Comparison of ENCODE assay signal across 38 cellular contexts in genomic region chr18:8974279-8974678, GRCh38.
"Had no signal": no experiment of that assay in that cellular context is flagged by ENCODE, and none has a peak within 500 bp of the region (broad histone marks: within the 10 kb centered on the region; RNA-seq: fewer than 3 reads in every experiment).

No MANE protein-coding gene starts in this region.

- H3K36me3 ChIP-seq: adrenal gland, colonic mucosa, gastrocnemius medialis, heart left ventricle, WERI-Rb-1 had no signal

- H3K9me3 Mint-ChIP-seq: activated naive CD4-positive, alpha-beta T cell treated with anti-CD3 and anti-CD28 coated beads, Interleukin-2, amount 50 U/mL, for 24 hours; activated T-helper 1 cell treated with anti-CD3 and anti-CD28 coated beads, Interleukin-12 subunit alpha, Interleukin-12 subunit beta, Interleukin-2, Interleukin-4 antibody, amounts not matched to agents 30 ng/mL and 10 ng/mL and 1 ng/mL, durations not matched to agents 14 hours and 24 hours and 36 hours; activated T-helper 2 cell treated with anti-CD3 and anti-CD28 coated beads, Interferon-gamma antibody, Interleukin-2, Interleukin-4, amounts not matched to agents 10 μg/mL and 5 μg/mL and 100 μg/mL, durations not matched to agents 14 hours and 24 hours and 36 hours; T-helper 2 cell treated with Interferon-gamma antibody and Interleukin-4, amounts not matched to agents 5 μg/mL and 100 μg/mL, for 36 hours had no signal

- H3K4me1 Mint-ChIP-seq: activated CD8-positive, alpha-beta memory T cell treated with anti-CD3 and anti-CD28 coated beads, Interleukin-2, amount 10 ng/mL, durations not matched to agents 7 days and 5 days; activated naive CD4-positive, alpha-beta T cell treated with anti-CD3 and anti-CD28 coated beads, Interleukin-2, amount 50 U/mL, for 24 hours; activated naive CD8-positive, alpha-beta T cell treated with anti-CD3 and anti-CD28 coated beads for 36 hours had no signal

- DNase-seq: activated B cell treated with CpG ODN at 0.5 μM for 24 hours; activated CD4-positive, alpha-beta T cell treated with anti-CD3 and anti-CD28 coated beads for 48 hours; activated CD4-positive, alpha-beta T cell treated with anti-CD3 and anti-CD28 coated beads, Interleukin-2, amount 50 U/mL, for 1 hour; activated CD4-positive, alpha-beta T cell treated with anti-CD3 and anti-CD28 coated beads, Interleukin-2, amount 50 U/mL, for 48 hours; activated CD8-positive, alpha-beta memory T cell treated with anti-CD3 and anti-CD28 coated beads, Interleukin-2, amount 10 ng/mL, durations not matched to agents 7 days and 5 days; activated CD8-positive, alpha-beta memory T cell treated with anti-CD3 and anti-CD28 coated beads, Interleukin-2, amount 50 U/mL, for 4 hours; activated CD8-positive, alpha-beta T cell treated with anti-CD3 and anti-CD28 coated beads for 36 hours; activated effector memory CD4-positive, alpha-beta T cell treated with anti-CD3 and anti-CD28 coated beads, Interleukin-2, amount 50 U/mL, for 16 hours; activated naive CD4-positive, alpha-beta T cell treated with anti-CD3 and anti-CD28 coated beads for 36 hours; activated naive CD8-positive, alpha-beta T cell treated with anti-CD3 and anti-CD28 coated beads for 36 hours; activated naive CD8-positive, alpha-beta T cell treated with anti-CD3 and anti-CD28 coated beads, Interleukin-2, amount 50 U/mL, for 24 hours; activated T-cell treated with anti-CD3 and anti-CD28 coated beads, Interleukin-2, amount 50 U/mL, for 1 hour; activated T-cell treated with anti-CD3 and anti-CD28 coated beads, Interleukin-2, amount 50 U/mL, for 48 hours; adrenal gland; amygdala; aorta; body of pancreas; caudate nucleus; cerebellar nuclear complex; colonic mucosa; dorsolateral prefrontal cortex; effector memory CD4-positive, alpha-beta T cell; endodermal cell; foreskin keratinocyte; gastrocnemius medialis; glutamatergic neuron; heart left ventricle; T-helper 1 cell; T-helper 17 cell; T1000; WERI-Rb-1 had no signal

- H3K36me3 Mint-ChIP-seq: activated CD8-positive, alpha-beta memory T cell treated with anti-CD3 and anti-CD28 coated beads, Interleukin-2, amount 10 ng/mL, durations not matched to agents 7 days and 5 days; activated naive CD4-positive, alpha-beta T cell treated with anti-CD3 and anti-CD28 coated beads, Interleukin-2, amount 50 U/mL, for 24 hours; activated naive CD8-positive, alpha-beta T cell treated with anti-CD3 and anti-CD28 coated beads for 36 hours had no signal

- H3K27ac ChIP-seq: adrenal gland, body of pancreas, colonic mucosa, dorsolateral prefrontal cortex, foreskin keratinocyte, gastrocnemius medialis, WERI-Rb-1 had no signal

- H3K9me3 ChIP-seq: adrenal gland, body of pancreas, colonic mucosa, gastrocnemius medialis had no signal

- H3K4me1 ChIP-seq: adrenal gland, body of pancreas, colonic mucosa, foreskin keratinocyte, gastrocnemius medialis, heart left ventricle had no signal

- H3K27me3 ChIP-seq: adrenal gland, body of pancreas, colonic mucosa, dorsolateral prefrontal cortex, foreskin keratinocyte, heart left ventricle had no signal

- H3K4me3 ChIP-seq: adrenal gland, body of pancreas, colonic mucosa, dorsolateral prefrontal cortex, gastrocnemius medialis, heart left ventricle had no signal

- H3K27ac Mint-ChIP-seq: activated B cell treated with CpG ODN at 0.5 μM for 24 hours; activated CD8-positive, alpha-beta memory T cell treated with anti-CD3 and anti-CD28 coated beads, Interleukin-2, amount 10 ng/mL, durations not matched to agents 7 days and 5 days; activated CD8-positive, alpha-beta T cell treated with anti-CD3 and anti-CD28 coated beads for 36 hours; activated naive CD4-positive, alpha-beta T cell treated with anti-CD3 and anti-CD28 coated beads for 36 hours; activated naive CD4-positive, alpha-beta T cell treated with anti-CD3 and anti-CD28 coated beads, Interleukin-2, amount 50 U/mL, for 24 hours; activated naive CD8-positive, alpha-beta T cell treated with anti-CD3 and anti-CD28 coated beads for 36 hours; activated naive CD8-positive, alpha-beta T cell treated with anti-CD3 and anti-CD28 coated beads, Interleukin-2, amount 50 U/mL, for 24 hours; activated T-helper 1 cell treated with anti-CD3 and anti-CD28 coated beads, Interleukin-12 subunit alpha, Interleukin-12 subunit beta, Interleukin-2, Interleukin-4 antibody, amounts not matched to agents 30 ng/mL and 10 ng/mL and 1 ng/mL, durations not matched to agents 14 hours and 24 hours and 36 hours; activated T-helper 2 cell treated with anti-CD3 and anti-CD28 coated beads, Interferon-gamma antibody, Interleukin-2, Interleukin-4, amounts not matched to agents 10 μg/mL and 5 μg/mL and 100 μg/mL, durations not matched to agents 14 hours and 24 hours and 36 hours; dendritic cell treated with granulocyte-macrophage colony-stimulating factor and Interleukin-4, amounts not matched to agents 40 ng/mL and 50 ng/mL, for 4 days; endodermal cell; T-helper 17 cell; T-helper 2 cell treated with Interferon-gamma antibody and Interleukin-4, amounts not matched to agents 5 μg/mL and 100 μg/mL, for 36 hours had no signal

- H3K4me3 Mint-ChIP-seq: activated B cell treated with CpG ODN at 0.5 μM for 24 hours; activated CD8-positive, alpha-beta memory T cell treated with anti-CD3 and anti-CD28 coated beads, Interleukin-2, amount 10 ng/mL, durations not matched to agents 7 days and 5 days; activated CD8-positive, alpha-beta T cell treated with anti-CD3 and anti-CD28 coated beads for 36 hours; activated naive CD4-positive, alpha-beta T cell treated with anti-CD3 and anti-CD28 coated beads for 36 hours; activated naive CD4-positive, alpha-beta T cell treated with anti-CD3 and anti-CD28 coated beads, Interleukin-2, amount 50 U/mL, for 24 hours; activated naive CD8-positive, alpha-beta T cell treated with anti-CD3 and anti-CD28 coated beads for 36 hours; activated naive CD8-positive, alpha-beta T cell treated with anti-CD3 and anti-CD28 coated beads, Interleukin-2, amount 50 U/mL, for 24 hours; activated T-helper 1 cell treated with anti-CD3 and anti-CD28 coated beads, Interleukin-12 subunit alpha, Interleukin-12 subunit beta, Interleukin-2, Interleukin-4 antibody, amounts not matched to agents 30 ng/mL and 10 ng/mL and 1 ng/mL, durations not matched to agents 14 hours and 24 hours and 36 hours; dendritic cell treated with granulocyte-macrophage colony-stimulating factor and Interleukin-4, amounts not matched to agents 40 ng/mL and 50 ng/mL, for 4 days; endodermal cell; T-helper 17 cell; T-helper 2 cell treated with Interferon-gamma antibody and Interleukin-4, amounts not matched to agents 5 μg/mL and 100 μg/mL, for 36 hours had no signal

- H3K27me3 Mint-ChIP-seq: activated naive CD4-positive, alpha-beta T cell treated with anti-CD3 and anti-CD28 coated beads, Interleukin-2, amount 50 U/mL, for 24 hours; activated naive CD8-positive, alpha-beta T cell treated with anti-CD3 and anti-CD28 coated beads for 36 hours had no signal

- ATAC-seq: activated CD4-positive, CD25-positive, alpha-beta regulatory T cell treated with anti-CD3 and anti-CD28 coated beads, Interleukin-2, amount 50 U/mL, for 24 hours; activated CD8-positive, alpha-beta memory T cell treated with anti-CD3 and anti-CD28 coated beads, Interleukin-2, amount 10 ng/mL, durations not matched to agents 7 days and 5 days; activated CD8-positive, alpha-beta T cell treated with anti-CD3 and anti-CD28 coated beads for 36 hours; activated naive CD8-positive, alpha-beta T cell treated with anti-CD3 and anti-CD28 coated beads, Interleukin-2, amount 50 U/mL, for 24 hours; body of pancreas; esophagus mucosa; foreskin keratinocyte; gastrocnemius medialis; heart left ventricle; T-helper 17 cell had no signal
